ENCODE assay signal across 8 cellular contexts in genomic region chr12:108729612-108730336, GRCh38. TPM values are rescaled to one million over a fixed set of nuclear protein-coding genes. Genes with fewer than 3 reads are reported as not detected.
A peak's percentile ranks its signal among the peaks of the same experiment; 100 is the strongest.
DNase-seq lines count a peak whose midpoint lies in the region; ATAC-seq lines count a peak whose summit lies in the region.

No MANE protein-coding gene starts in this region.

- H4K20me1 ChIP-seq in BLaER1 = peaks cover 54% of the 10 kb centered on the region

- peaks cover 30 to 36% (median 34%) of the 10 kb centered on the region in 3 donors for H3K4me1 Mint-ChIP-seq in T-cell

- H3K27ac ChIP-seq in BLaER1 (peak overlapping the region; percentile 83), trophoblast cell (ENCODE audit: low read depth, low read length) (peak overlapping the region; percentile 97)

- no peak overlapping the region for H4K12ac ChIP-seq in trophoblast cell (ENCODE audit: low read depth, low read length)

- no CpG with 5 or more reads among the region's 14 CpGs for WGBS in trophoblast cell (ENCODE audit: extremely low coverage, insufficient coverage, insufficient read length)

- no peaks in the 10 kb centered on the region for H3K27me3 ChIP-seq in BLaER1
- H3K27me3 ChIP-seq in trophoblast cell (ENCODE audit: insufficient read depth, low read length) = no peaks in the 10 kb centered on the region

- H3K14ac ChIP-seq in trophoblast cell (ENCODE audit: low read length) = peak overlapping the region; percentile 61

- no peak overlapping the region for H2BK120ac ChIP-seq in trophoblast cell (ENCODE audit: insufficient read depth, low read length, poor library complexity)

- H3K9me3 ChIP-seq in BLaER1 = no peaks in the 10 kb centered on the region
- H3K9me3 ChIP-seq in trophoblast cell (ENCODE audit: insufficient read depth, low read depth, low read length) = no peaks in the 10 kb centered on the region

- no peak overlapping the region for H4K91ac ChIP-seq in trophoblast cell (ENCODE audit: low read depth, low read length)

- H2BK5ac ChIP-seq in trophoblast cell (ENCODE audit: low read depth, low read length, poor library complexity) = peak overlapping the region; percentile 58

- CTCF ChIA-PET in T-cell (lab: Charles Lee) = interaction anchor here (1.0 to 1.1 kb wide), 2 partner anchors 65 to 66 kb away, joined by 3 to 4 read pairs; no protein-coding TSS in a partner anchor

- no peaks in the 10 kb centered on the region for H3K9me3 Mint-ChIP-seq in T-cell

- no peak overlapping the region for H4K8ac ChIP-seq in trophoblast cell (ENCODE audit: low read depth, low read length)

- H3K4me3 Mint-ChIP-seq in T-cell = peak overlapping the region; percentile 82 to 99 (median 83)

- no peaks in the 10 kb centered on the region for H3K36me3 Mint-ChIP-seq in T-cell

- no peak overlapping the region for H2AFZ ChIP-seq in trophoblast cell (ENCODE audit: insufficient read depth, low read length, poor library complexity)

- no peaks in the 10 kb centered on the region for H3K27me3 Mint-ChIP-seq in T-cell

- H3K4me3 ChIP-seq in BLaER1 = peak overlapping the region; percentile 84
- H3K4me3 ChIP-seq in trophoblast cell (ENCODE audit: low read depth, low read length) = peak overlapping the region; percentile 100

- H3K23ac ChIP-seq in trophoblast cell (ENCODE audit: low read length) = no peak overlapping the region

- H3K79me1 ChIP-seq in trophoblast cell (ENCODE audit: low read length) = peaks cover 20% of the 10 kb centered on the region

- H2BK12ac ChIP-seq in trophoblast cell (ENCODE audit: low read length) = peak overlapping the region; percentile 30

- no peak for ATAC-seq in T-cell (replicated peaks in 1 of 4)
- no peak for ATAC-seq in GM18858 (IDR thresholded peaks at IDR 0.05; ENCODE audit: unreplicated experiment)

- DNase-seq in HT-29 (ENCODE audit: low spot score) (peak; percentile 62), T-cell (no peak), fibroblast of peridontal ligament (ENCODE audit: extremely low read depth) (peak; percentile 53), trophoblast cell (no peak), dedifferentiated amniotic fluid mesenchymal stem cell (ENCODE audit: extremely low spot score) (no peak), cerebellar nuclear complex (lab: John Stamatoyannopoulos, UW) (no peak)

- POLR2A ChIA-PET in T-cell (lab: Charles Lee) = no interaction called here

- no peak overlapping the region for H2AK5ac ChIP-seq in trophoblast cell (ENCODE audit: low read length)

- H3K27ac Mint-ChIP-seq in T-cell = peak overlapping the region; percentile 1 to 23

- H3K4ac ChIP-seq in trophoblast cell (ENCODE audit: low read depth, low read length) = peak overlapping the region; percentile 87

- H3K9ac ChIP-seq in BLaER1 (peak overlapping the region; percentile 86), trophoblast cell (ENCODE audit: low read length) (peak overlapping the region; percentile 99)

- peaks cover 24% of the 10 kb centered on the region for H3K79me2 ChIP-seq in trophoblast cell (ENCODE audit: control insufficient read depth, insufficient read depth, low read length, poor library complexity)

- H3K4me1 ChIP-seq in BLaER1 = peaks cover 54% of the 10 kb centered on the region
- H3K4me1 ChIP-seq in trophoblast cell (ENCODE audit: control insufficient read depth in 1 of 2, insufficient read depth in 2 of 2, low read length in 2 of 2) = peaks cover 3 to 8% of the 10 kb centered on the region in 2 experiments

- H3K36me3 ChIP-seq in BLaER1 = no peaks in the 10 kb centered on the region
- H3K36me3 ChIP-seq in trophoblast cell (ENCODE audit: control insufficient read depth in 1 of 2, insufficient read depth in 2 of 2, low read length in 2 of 2) = no peaks in the 10 kb centered on the region

- H3K4me2 ChIP-seq in BLaER1 (peak overlapping the region; percentile 94), trophoblast cell (ENCODE audit: low read length) (peak overlapping the region; percentile 61)

- no peak overlapping the region for H3K18ac ChIP-seq in trophoblast cell (ENCODE audit: low read length)

RNA-seq across cellular contexts. Expression of gene CORO1C, which starts 1.5 kb away (rescaled TPM):
- 62.9 and 67.5 TPM in 2 replicates for total RNA-seq in HT-29 (2014; rRNA removed; shearing (Covaris generic))
- 10 to 100 TPM in 1 of 5 donors, 1 to 10 TPM in 4; 7.4 to 11.4 (median 8.7) TPM for total RNA-seq in T-cell
- 213 and 229 TPM in 2 replicates for polyA plus RNA-seq in trophoblast cell (2013)

Comparison
In these comparisons a context has a peak if more than half of its experiments do, and no peak if none do; other contexts are left out.
1. DNase-seq: peak in HT-29 (single experiment) and fibroblast of peridontal ligament (single experiment); none in T-cell (0 of 34), trophoblast cell (0 of 2), dedifferentiated amniotic fluid mesenchymal stem cell (single experiment) and cerebellar nuclear complex (0 of 2).